ENCODE assay signal across 10 cellular contexts in the genomic region with DNA sequence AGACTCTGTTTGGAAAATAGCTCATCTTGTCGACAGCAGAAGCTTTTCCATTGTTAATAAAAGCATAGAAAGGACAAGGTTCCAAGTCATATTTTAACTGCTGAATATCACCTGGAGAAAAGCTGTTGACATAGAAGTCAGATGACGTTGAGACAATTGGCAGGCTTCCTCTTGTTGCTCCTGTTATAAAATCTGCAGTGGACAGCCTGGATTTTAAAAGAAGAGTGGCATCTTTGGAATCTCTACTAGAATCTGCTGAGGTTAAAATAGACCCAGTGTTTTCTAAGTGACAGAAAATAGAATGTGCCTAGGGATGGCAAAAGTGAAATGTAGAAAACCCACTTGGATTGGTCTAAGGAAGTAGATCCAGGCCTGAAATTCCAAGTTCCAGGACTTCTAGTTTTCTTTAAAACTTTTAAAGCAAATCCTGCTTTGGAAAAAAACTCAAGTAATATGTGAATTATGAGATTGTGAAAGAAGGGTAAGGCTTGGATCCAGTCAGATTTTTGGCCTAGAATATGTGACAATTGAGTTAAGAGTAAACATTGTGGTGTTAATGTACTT. TPM values are rescaled to one million over a fixed set of nuclear protein-coding genes. Genes with fewer than 3 reads are reported as not detected.
DNase-seq lines count a peak whose midpoint lies in the region; ATAC-seq and TF ChIP-seq lines count a peak whose summit lies in the region.
"Had no signal": no experiment of that assay in that cellular context is flagged by ENCODE, and none has a peak within 500 bp of the region (broad histone marks: within the 10 kb centered on the region; RNA-seq: fewer than 3 reads in every experiment).

No MANE protein-coding gene starts in this region.

- 35 to 50% methylated on average over 2 of the region's 2 CpGs for WGBS in esophagus squamous epithelium, 2 donors

- no peak overlapping the region for H3K27ac Mint-ChIP-seq in activated T-helper 1 cell treated with anti-CD3 and anti-CD28 coated beads, Interleukin-12 subunit alpha, Interleukin-12 subunit beta, Interleukin-2, Interleukin-4 antibody, amounts not matched to agents 30 ng/mL and 10 ng/mL and 1 ng/mL, durations not matched to agents 14 hours and 24 hours and 36 hours
- H3K27ac Mint-ChIP-seq: CD4-positive, alpha-beta T cell; T-helper 1 cell treated with Interleukin-12 subunit alpha and Interleukin-12 subunit beta and Interleukin-4 antibody, amounts not matched to agents 30 μg/mL and 1 μg/mL, for 36 hours had no signal

- peaks cover 0 to 11% (median 0%) of the 10 kb centered on the region in 3 donors for H3K36me3 ChIP-seq in esophagus squamous epithelium
- no peaks in the 10 kb centered on the region for H3K36me3 ChIP-seq in BE2C

- no peak overlapping the region for H3K4me3 ChIP-seq in esophagus squamous epithelium
- no peak overlapping the region for H3K4me3 ChIP-seq in BE2C (ENCODE audit: low read depth, low read length)

- peaks cover 0 to 50% (median 14%) of the 10 kb centered on the region in 3 donors for H3K4me1 ChIP-seq in esophagus squamous epithelium
- no peaks in the 10 kb centered on the region for H3K4me1 ChIP-seq in BE2C

- no peaks in the 10 kb centered on the region for H3K9me3 ChIP-seq in esophagus squamous epithelium
- no peaks in the 10 kb centered on the region for H3K9me3 ChIP-seq in BE2C

- ATAC-seq in HG02642 (IDR thresholded peaks at IDR 0.05; ENCODE audit: poor library complexity, unreplicated experiment), result no peak

- no peak overlapping the region for H3K4me3 Mint-ChIP-seq in activated T-helper 1 cell treated with anti-CD3 and anti-CD28 coated beads, Interleukin-12 subunit alpha, Interleukin-12 subunit beta, Interleukin-2, Interleukin-4 antibody, amounts not matched to agents 30 ng/mL and 10 ng/mL and 1 ng/mL, durations not matched to agents 14 hours and 24 hours and 36 hours
- H3K4me3 Mint-ChIP-seq: CD4-positive, alpha-beta T cell; T-helper 1 cell treated with Interleukin-12 subunit alpha and Interleukin-12 subunit beta and Interleukin-4 antibody, amounts not matched to agents 30 μg/mL and 1 μg/mL, for 36 hours had no signal

- no peaks in the 10 kb centered on the region for H3K27me3 ChIP-seq in esophagus squamous epithelium
- no peaks in the 10 kb centered on the region for H3K27me3 ChIP-seq in BE2C

- TF ChIP-seq CTCF in esophagus squamous epithelium (IDR thresholded peaks at IDR 0.05), result no peak
- no peak for TF ChIP-seq CTCF in BE2C (IDR thresholded peaks at IDR 0.05; ENCODE audit: low read depth, low read length)

- no peaks in the 10 kb centered on the region for H3K9me3 Mint-ChIP-seq in activated T-helper 1 cell treated with anti-CD3 and anti-CD28 coated beads, Interleukin-12 subunit alpha, Interleukin-12 subunit beta, Interleukin-2, Interleukin-4 antibody, amounts not matched to agents 30 ng/mL and 10 ng/mL and 1 ng/mL, durations not matched to agents 14 hours and 24 hours and 36 hours
- H3K9me3 Mint-ChIP-seq: CD4-positive, alpha-beta T cell; T-helper 1 cell treated with Interleukin-12 subunit alpha and Interleukin-12 subunit beta and Interleukin-4 antibody, amounts not matched to agents 30 μg/mL and 1 μg/mL, for 36 hours had no signal

- H3K4me1 Mint-ChIP-seq in activated T-helper 1 cell treated with anti-CD3 and anti-CD28 coated beads, Interleukin-12 subunit alpha, Interleukin-12 subunit beta, Interleukin-2, Interleukin-4 antibody, amounts not matched to agents 30 ng/mL and 10 ng/mL and 1 ng/mL, durations not matched to agents 14 hours and 24 hours and 36 hours (ENCODE audit: low read depth), result no peaks in the 10 kb centered on the region

- no peaks in the 10 kb centered on the region for H3K27me3 Mint-ChIP-seq in activated T-helper 1 cell treated with anti-CD3 and anti-CD28 coated beads, Interleukin-12 subunit alpha, Interleukin-12 subunit beta, Interleukin-2, Interleukin-4 antibody, amounts not matched to agents 30 ng/mL and 10 ng/mL and 1 ng/mL, durations not matched to agents 14 hours and 24 hours and 36 hours (ENCODE audit: insufficient read depth)
- H3K27me3 Mint-ChIP-seq: CD4-positive, alpha-beta T cell had no signal

- no peak for TF ChIP-seq POLR2A in esophagus squamous epithelium (IDR thresholded peaks at IDR 0.05)

- H3K27ac ChIP-seq in esophagus squamous epithelium, result peak overlapping the region; percentile 14 to 86 (median 74)

- H3K36me3 Mint-ChIP-seq in activated T-helper 1 cell treated with anti-CD3 and anti-CD28 coated beads, Interleukin-12 subunit alpha, Interleukin-12 subunit beta, Interleukin-2, Interleukin-4 antibody, amounts not matched to agents 30 ng/mL and 10 ng/mL and 1 ng/mL, durations not matched to agents 14 hours and 24 hours and 36 hours (ENCODE audit: low read depth), result peaks cover 5% of the 10 kb centered on the region

- peak; percentile 33 for DNase-seq in AG08395 (ENCODE audit: low spot score)
- peak; percentile 42 for DNase-seq in NCI-H2196 (lab: John Stamatoyannopoulos, UW; ENCODE audit: unreplicated experiment)
- no peak for DNase-seq in esophagus squamous epithelium (lab: John Stamatoyannopoulos, UW)
- peak; percentile 86 for DNase-seq in myocyte (ENCODE audit: low read depth)
- DNase-seq in activated T-helper 1 cell treated with anti-CD3 and anti-CD28 coated beads, Interleukin-12 subunit alpha, Interleukin-12 subunit beta, Interleukin-2, Interleukin-4 antibody, amounts not matched to agents 30 ng/mL and 10 ng/mL and 1 ng/mL, durations not matched to agents 14 hours and 24 hours and 36 hours (ENCODE audit: low spot score), result no peak
- no peak for DNase-seq in BE2C
- DNase-seq in activated CD8-positive, alpha-beta memory T cell treated with anti-CD3 and anti-CD28 coated beads, Interleukin-2, amount 50 U/mL, for 48 hours, result no peak
- DNase-seq: CD4-positive, alpha-beta T cell had no signal

- intact Hi-C loops in esophagus squamous epithelium (cut with DNase I), result no loop called here
- intact Hi-C loops in activated T-helper 1 cell treated with anti-CD3 and anti-CD28 coated beads, Interleukin-12 subunit alpha, Interleukin-12 subunit beta, Interleukin-2, Interleukin-4 antibody, amounts not matched to agents 30 ng/mL and 10 ng/mL and 1 ng/mL, durations not matched to agents 14 hours and 24 hours and 36 hours (cut with micrococcal nuclease), result no loop called here

RNA-seq across cellular contexts. Expression of gene NEXN, which starts 53.6 kb away (rescaled TPM):
- total RNA-seq in esophagus squamous epithelium (10 to 100 TPM in 2 of 4 donors, 1 to 10 TPM in 1, under 1 TPM in 1; 0.76 to 34.1 (median 8.2) TPM), myocyte (100 and 144 TPM in 2 replicates)
- 76.9 TPM for polyA plus RNA-seq in myocyte (2012)
- total RNA-seq in activated T-helper 1 cell treated with anti-CD3 and anti-CD28 coated beads, Interleukin-12 subunit alpha, Interleukin-12 subunit beta, Interleukin-2, Interleukin-4 antibody, amounts not matched to agents 30 ng/mL and 10 ng/mL and 1 ng/mL, durations not matched to agents 14 hours and 24 hours and 36 hours, result 0.24 and 0.31 TPM in 2 replicates
- 0.34 TPM for polyA plus RNA-seq in BE2C (2012; ENCODE audit: insufficient read depth, insufficient read length, low read depth)

RNA-seq across cellular contexts. Expression of gene MIGA1, which starts 55.4 kb away (rescaled TPM):
- 10 to 100 TPM in 1 of 4 donors, 1 to 10 TPM in 3; 3.8 to 12.6 (median 7.5) TPM for total RNA-seq in esophagus squamous epithelium
- total RNA-seq in myocyte, result 9.6 and 14.4 TPM in 2 replicates
- polyA plus RNA-seq in myocyte (2012), result 5.1 TPM
- total RNA-seq in activated T-helper 1 cell treated with anti-CD3 and anti-CD28 coated beads, Interleukin-12 subunit alpha, Interleukin-12 subunit beta, Interleukin-2, Interleukin-4 antibody, amounts not matched to agents 30 ng/mL and 10 ng/mL and 1 ng/mL, durations not matched to agents 14 hours and 24 hours and 36 hours, result 8.0 and 8.6 TPM in 2 replicates
- 2.8 TPM for polyA plus RNA-seq in BE2C (2012; ENCODE audit: insufficient read depth, insufficient read length, low read depth)

Comparison
In these comparisons a context has a peak if more than half of its experiments do, and no peak if none do; other contexts are left out.
1. DNase-seq: peak in AG08395 (single experiment), NCI-H2196 (single experiment) and myocyte (single experiment); none in esophagus squamous epithelium (single experiment), activated T-helper 1 cell treated with anti-CD3 and anti-CD28 coated beads, Interleukin-12 subunit alpha, Interleukin-12 subunit beta, Interleukin-2, Interleukin-4 antibody, amounts not matched to agents 30 ng/mL and 10 ng/mL and 1 ng/mL, durations not matched to agents 14 hours and 24 hours and 36 hours (single experiment), BE2C (single experiment) and activated CD8-positive, alpha-beta memory T cell treated with anti-CD3 and anti-CD28 coated beads, Interleukin-2, amount 50 U/mL, for 48 hours (single experiment).